Comparison of ENCODE assay signal across 25 cellular contexts in genomic region chr3:33886015-33886414, GRCh38.
"Had no signal": no experiment of that assay in that cellular context is flagged by ENCODE, and none has a peak within 500 bp of the region (broad histone marks: within the 10 kb centered on the region; RNA-seq: fewer than 3 reads in every experiment).

No MANE protein-coding gene starts in this region.

- H3K4me3 ChIP-seq: left ventricle myocardium inferior had no signal

- H3K4me3 Mint-ChIP-seq: activated CD8-positive, alpha-beta memory T cell treated with anti-CD3 and anti-CD28 coated beads, Interleukin-2, amount 10 ng/mL, durations not matched to agents 7 days and 5 days; activated naive CD4-positive, alpha-beta T cell treated with anti-CD3 and anti-CD28 coated beads for 36 hours; activated naive CD8-positive, alpha-beta T cell treated with anti-CD3 and anti-CD28 coated beads, Interleukin-2, amount 50 U/mL, for 24 hours; effector memory CD8-positive, alpha-beta T cell; natural killer cell treated with Interleukin-12 subunit alpha and Interleukin-12 subunit beta and Interleukin-15 and Interleukin-18, amount 100 ng/mL, for 72 hours; T-cell had no signal

- FAIRE-seq: small intestine had no signal

- DNase-seq: activated CD4-positive, alpha-beta T cell treated with anti-CD3 and anti-CD28 coated beads, Interleukin-2, amount 50 U/mL, for 48 hours; activated CD8-positive, alpha-beta memory T cell treated with anti-CD3 and anti-CD28 coated beads, Interleukin-2, amount 10 ng/mL, durations not matched to agents 7 days and 5 days; activated naive CD4-positive, alpha-beta T cell treated with anti-CD3 and anti-CD28 coated beads for 36 hours; activated naive CD8-positive, alpha-beta T cell treated with anti-CD3 and anti-CD28 coated beads, Interleukin-2, amount 50 U/mL, for 24 hours; activated T-cell treated with anti-CD3 and anti-CD28 coated beads, Interleukin-2, amount 50 U/mL, for 1 hour; cerebellar nuclear complex; dermis blood vessel endothelial cell; effector memory CD8-positive, alpha-beta T cell; erythroblast; hypothalamus; left ventricle myocardium inferior; mesenchymal stem cell; occipital lobe; right cardiac atrium; small intestine; stimulated activated CD4-positive, alpha-beta T cell treated with anti-CD3 and anti-CD28 coated beads, Interleukin-4, amount 100 ng/mL, for 4 hours; stimulated activated CD8-positive, alpha-beta memory T cell treated with anti-CD3 and anti-CD28 coated beads, Interleukin-4, amount 100 ng/mL, for 48 hours; stimulated activated naive CD4-positive, alpha-beta T cell treated with Interleukin-2 at 50 U/mL for 16 hours; substantia nigra; T-cell; trophoblast cell; WERI-Rb-1 had no signal

- H3K9me3 Mint-ChIP-seq: activated naive CD4-positive, alpha-beta T cell treated with anti-CD3 and anti-CD28 coated beads for 36 hours; activated naive CD8-positive, alpha-beta T cell treated with anti-CD3 and anti-CD28 coated beads, Interleukin-2, amount 50 U/mL, for 24 hours; activated T-helper 2 cell treated with anti-CD3 and anti-CD28 coated beads, Interferon-gamma antibody, Interleukin-2, Interleukin-4, amounts not matched to agents 10 μg/mL and 5 μg/mL and 100 μg/mL, durations not matched to agents 14 hours and 24 hours and 36 hours; effector memory CD8-positive, alpha-beta T cell; natural killer cell treated with Interleukin-12 subunit alpha and Interleukin-12 subunit beta and Interleukin-15 and Interleukin-18, amount 100 ng/mL, for 72 hours; T-cell had no signal

- H3K36me3 ChIP-seq: left ventricle myocardium inferior, WERI-Rb-1 had no signal

- H3K9me3 ChIP-seq: left ventricle myocardium inferior had no signal

- H3K27ac ChIP-seq: left ventricle myocardium inferior, WERI-Rb-1 had no signal

- H3K36me3 Mint-ChIP-seq: activated CD8-positive, alpha-beta memory T cell treated with anti-CD3 and anti-CD28 coated beads, Interleukin-2, amount 10 ng/mL, durations not matched to agents 7 days and 5 days; brain; natural killer cell treated with Interleukin-12 subunit alpha and Interleukin-12 subunit beta and Interleukin-15 and Interleukin-18, amount 100 ng/mL, for 72 hours; T-cell had no signal

- H3K27me3 Mint-ChIP-seq: activated naive CD8-positive, alpha-beta T cell treated with anti-CD3 and anti-CD28 coated beads, Interleukin-2, amount 50 U/mL, for 24 hours had no signal

- H3K27ac Mint-ChIP-seq: activated CD8-positive, alpha-beta memory T cell treated with anti-CD3 and anti-CD28 coated beads, Interleukin-2, amount 10 ng/mL, durations not matched to agents 7 days and 5 days; activated naive CD4-positive, alpha-beta T cell treated with anti-CD3 and anti-CD28 coated beads for 36 hours; activated naive CD8-positive, alpha-beta T cell treated with anti-CD3 and anti-CD28 coated beads, Interleukin-2, amount 50 U/mL, for 24 hours; activated T-helper 2 cell treated with anti-CD3 and anti-CD28 coated beads, Interferon-gamma antibody, Interleukin-2, Interleukin-4, amounts not matched to agents 10 μg/mL and 5 μg/mL and 100 μg/mL, durations not matched to agents 14 hours and 24 hours and 36 hours; effector memory CD8-positive, alpha-beta T cell; natural killer cell treated with Interleukin-12 subunit alpha and Interleukin-12 subunit beta and Interleukin-15 and Interleukin-18, amount 100 ng/mL, for 72 hours; T-cell had no signal
